In the genomic region with DNA sequence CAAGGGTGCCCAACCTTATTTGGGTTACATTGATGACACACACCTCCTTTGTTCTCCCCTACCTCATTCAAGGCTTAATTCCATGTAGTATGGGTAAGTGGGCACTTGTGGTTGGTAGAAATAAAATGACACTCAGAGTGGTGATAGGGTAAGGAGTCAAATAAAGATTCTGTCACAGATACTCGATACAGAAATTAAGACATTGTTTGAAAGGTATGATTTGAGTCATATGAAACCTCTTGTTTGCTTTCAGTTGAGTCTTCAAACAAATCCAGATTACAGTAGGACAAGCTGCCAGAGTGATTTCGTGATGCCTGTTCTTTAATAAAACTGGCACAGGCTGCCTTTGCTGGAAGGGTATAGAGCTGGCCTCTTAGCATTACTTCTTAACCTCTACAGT, we compare ENCODE assay signal across 20 cellular contexts.
DNase-seq lines count a peak whose midpoint lies in the region; ATAC-seq and TF ChIP-seq lines count a peak whose summit lies in the region.
"Had no signal": no experiment of that assay in that cellular context is flagged by ENCODE, and none has a peak within 500 bp of the region (broad histone marks: within the 10 kb centered on the region; RNA-seq: fewer than 3 reads in every experiment).

No MANE protein-coding gene starts in this region.

- DNase-seq in NCI-H2107 treated with DMSO at 0.1 percent for 48 hours (lab: John Stamatoyannopoulos, UW; ENCODE audit: unreplicated experiment) (peak; percentile 21), NCI-H2107 (lab: John Stamatoyannopoulos, UW) (no peak), Daoy (ENCODE audit: low read depth) (peak; percentile 21), NCI-H69 (lab: John Stamatoyannopoulos, UW) (peak; percentile 38), Right ventricle myocardium inferior (ENCODE audit: missing footprints) (no peak), NCI-H1694 (lab: John Stamatoyannopoulos, UW) (no peak), foreskin keratinocyte (no peak)
- DNase-seq: activated effector memory CD4-positive, alpha-beta T cell treated with anti-CD3 and anti-CD28 coated beads, Interleukin-2, amount 50 U/mL, for 16 hours; anterior cingulate cortex; caudate nucleus; head of caudate nucleus; left cardiac atrium; natural killer cell; NCI-H1105 treated with DMSO at 0.1 percent for 48 hours; NCI-H226; pancreas; right lobe of liver; SK-N-SH; WERI-Rb-1 had no signal

- peaks cover 24% of the 10 kb centered on the region for H3K27me3 ChIP-seq in foreskin keratinocyte
- H3K27me3 ChIP-seq: pancreas, right lobe of liver had no signal

- no peak overlapping the region for H3K27ac ChIP-seq in foreskin keratinocyte
- H3K27ac ChIP-seq: pancreas, right lobe of liver, WERI-Rb-1 had no signal

- intact Hi-C loops in Right ventricle myocardium inferior (cut with DNase I), result loop anchor here (5.0 kb wide), 1 partner anchor 173 kb away; no protein-coding TSS in a partner anchor

- H3K4me1 ChIP-seq in foreskin keratinocyte, result no peaks in the 10 kb centered on the region
- H3K4me1 ChIP-seq: pancreas, right lobe of liver had no signal

- TF ChIP-seq CTCF in foreskin keratinocyte (conservative IDR thresholded peaks at IDR 0.05), result no peak

- ATAC-seq in HG02610 (IDR thresholded peaks at IDR 0.05; ENCODE audit: unreplicated experiment) (peak; percentile 54), Right ventricle myocardium inferior (no peak), foreskin keratinocyte (no peak)
- ATAC-seq: left cardiac atrium, natural killer cell, pancreas, right lobe of liver had no signal

Comparison
In these comparisons a context has a peak if more than half of its experiments do, and no peak if none do; other contexts are left out.
1. DNase-seq: peak in NCI-H2107 treated with DMSO at 0.1 percent for 48 hours (single experiment), Daoy (single experiment) and NCI-H69 (single experiment); none in NCI-H2107 (single experiment), Right ventricle myocardium inferior (single experiment), NCI-H1694 (single experiment) and foreskin keratinocyte (0 of 2).